22 cellular contexts compared by ENCODE assay signal in the genomic region with DNA sequence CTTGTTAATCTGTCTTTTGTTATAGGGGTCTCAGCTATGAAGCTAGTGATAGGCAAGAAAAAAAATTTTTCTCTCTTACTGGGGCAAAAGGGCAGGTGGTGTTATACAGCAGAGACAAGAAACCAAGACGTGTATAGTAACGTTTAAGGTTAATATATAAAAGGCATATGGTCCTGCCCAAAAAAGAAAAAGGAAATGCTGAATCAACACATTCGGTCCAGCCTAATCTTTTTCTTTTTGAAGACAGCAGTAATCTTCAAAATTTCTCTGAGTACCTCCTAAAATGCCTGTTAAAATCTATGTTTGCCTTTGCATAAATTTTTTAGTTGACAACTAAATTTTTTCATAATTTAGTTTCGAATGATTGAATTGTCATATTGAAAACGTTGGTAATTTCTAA.
"Had no signal": no experiment of that assay in that cellular context is flagged by ENCODE, and none has a peak within 500 bp of the region (broad histone marks: within the 10 kb centered on the region; RNA-seq: fewer than 3 reads in every experiment).

No MANE protein-coding gene starts in this region.

- H3K4me1 ChIP-seq: neural progenitor cell, upper lobe of right lung had no signal

- H2AFZ ChIP-seq: neural progenitor cell had no signal

- H3K9me3 Mint-ChIP-seq: dendritic cell treated with granulocyte-macrophage colony-stimulating factor and Interleukin-4, amounts not matched to agents 40 ng/mL and 50 ng/mL, for 4 days; effector memory CD8-positive, alpha-beta T cell; immature natural killer cell; memory B cell; natural killer cell treated with Interleukin-12 subunit alpha and Interleukin-12 subunit beta and Interleukin-15 and Interleukin-18, amount 100 ng/mL, for 72 hours; neural progenitor cell; stimulated activated memory B cell treated with anti-CD40 and anti-IgM and Interleukin-4, amounts not matched to agents 10 μg/mL and 1 μg/mL and 100 μg/mL, for 72 hours; stimulated activated naive CD8-positive, alpha-beta T cell treated with anti-CD3 and anti-CD28 coated beads, Interleukin-15, amount 100 ng/mL, for 72 hours had no signal

- DNase-seq: effector memory CD8-positive, alpha-beta T cell; esophagus squamous epithelium; foreskin fibroblast; immature natural killer cell; left cardiac atrium; left ventricle myocardium inferior; lower lobe of right lung; nucleus accumbens; ovary; stimulated activated CD4-positive, alpha-beta T cell treated with anti-CD3 and anti-CD28 coated beads, Interleukin-4, amount 100 ng/mL, for 24 hours; stimulated activated naive CD8-positive, alpha-beta T cell treated with anti-CD3 and anti-CD28 coated beads, Interleukin-15, amount 100 ng/mL, for 72 hours; testis; upper lobe of right lung had no signal

- ATAC-seq: effector memory CD8-positive, alpha-beta T cell; left cardiac atrium; lower lobe of right lung; natural killer cell treated with Interleukin-12 subunit alpha and Interleukin-12 subunit beta and Interleukin-15 and Interleukin-18, amount 100 ng/mL, for 72 hours; stimulated activated memory B cell treated with anti-CD40 and anti-IgM and Interleukin-4, amounts not matched to agents 10 μg/mL and 1 μg/mL and 100 μg/mL, for 72 hours; stimulated activated naive CD8-positive, alpha-beta T cell treated with anti-CD3 and anti-CD28 coated beads, Interleukin-15, amount 100 ng/mL, for 72 hours; upper lobe of right lung had no signal

- H3K4me1 Mint-ChIP-seq: memory B cell; neural progenitor cell; stimulated activated memory B cell treated with anti-CD40 and anti-IgM and Interleukin-4, amounts not matched to agents 10 μg/mL and 1 μg/mL and 100 μg/mL, for 72 hours; stimulated activated naive CD8-positive, alpha-beta T cell treated with anti-CD3 and anti-CD28 coated beads, Interleukin-15, amount 100 ng/mL, for 72 hours had no signal

- H3K36me3 ChIP-seq: ovary had no signal

- FAIRE-seq: keratinocyte had no signal

- H3K9me3 ChIP-seq: esophagus squamous epithelium, left ventricle myocardium inferior, lower lobe of right lung, ovary, right atrium auricular region, testis, tibial nerve, upper lobe of right lung had no signal

- H3K27ac ChIP-seq: esophagus squamous epithelium, left ventricle myocardium inferior, lower lobe of right lung, neural progenitor cell, ovary, right atrium auricular region, testis, tibial nerve, upper lobe of right lung had no signal

- H3K9ac ChIP-seq: neural progenitor cell had no signal

- H3K4me3 Mint-ChIP-seq: dendritic cell treated with granulocyte-macrophage colony-stimulating factor and Interleukin-4, amounts not matched to agents 40 ng/mL and 50 ng/mL, for 4 days; effector memory CD8-positive, alpha-beta T cell; immature natural killer cell; memory B cell; mesothelial cell of epicardium; natural killer cell treated with Interleukin-12 subunit alpha and Interleukin-12 subunit beta and Interleukin-15 and Interleukin-18, amount 100 ng/mL, for 72 hours; neural progenitor cell; stimulated activated memory B cell treated with anti-CD40 and anti-IgM and Interleukin-4, amounts not matched to agents 10 μg/mL and 1 μg/mL and 100 μg/mL, for 72 hours; stimulated activated naive CD8-positive, alpha-beta T cell treated with anti-CD3 and anti-CD28 coated beads, Interleukin-15, amount 100 ng/mL, for 72 hours had no signal

- H3K27ac Mint-ChIP-seq: dendritic cell treated with granulocyte-macrophage colony-stimulating factor and Interleukin-4, amounts not matched to agents 40 ng/mL and 50 ng/mL, for 4 days; effector memory CD8-positive, alpha-beta T cell; immature natural killer cell; memory B cell; natural killer cell treated with Interleukin-12 subunit alpha and Interleukin-12 subunit beta and Interleukin-15 and Interleukin-18, amount 100 ng/mL, for 72 hours; neural progenitor cell; stimulated activated memory B cell treated with anti-CD40 and anti-IgM and Interleukin-4, amounts not matched to agents 10 μg/mL and 1 μg/mL and 100 μg/mL, for 72 hours; stimulated activated naive CD8-positive, alpha-beta T cell treated with anti-CD3 and anti-CD28 coated beads, Interleukin-15, amount 100 ng/mL, for 72 hours had no signal

- H3K27me3 ChIP-seq: esophagus squamous epithelium, neural progenitor cell, ovary, right atrium auricular region, testis, tibial nerve, upper lobe of right lung had no signal

- H3K4me3 ChIP-seq: esophagus squamous epithelium, left ventricle myocardium inferior, lower lobe of right lung, neural progenitor cell, ovary, right atrium auricular region, testis, tibial nerve, upper lobe of right lung had no signal

- H3K4me2 ChIP-seq: neural progenitor cell had no signal

- H3K27me3 Mint-ChIP-seq: dendritic cell treated with granulocyte-macrophage colony-stimulating factor and Interleukin-4, amounts not matched to agents 40 ng/mL and 50 ng/mL, for 4 days; effector memory CD8-positive, alpha-beta T cell; memory B cell; natural killer cell treated with Interleukin-12 subunit alpha and Interleukin-12 subunit beta and Interleukin-15 and Interleukin-18, amount 100 ng/mL, for 72 hours; stimulated activated memory B cell treated with anti-CD40 and anti-IgM and Interleukin-4, amounts not matched to agents 10 μg/mL and 1 μg/mL and 100 μg/mL, for 72 hours; stimulated activated naive CD8-positive, alpha-beta T cell treated with anti-CD3 and anti-CD28 coated beads, Interleukin-15, amount 100 ng/mL, for 72 hours had no signal
